ENCODE assay signal across 8 cellular contexts in the genomic region with DNA sequence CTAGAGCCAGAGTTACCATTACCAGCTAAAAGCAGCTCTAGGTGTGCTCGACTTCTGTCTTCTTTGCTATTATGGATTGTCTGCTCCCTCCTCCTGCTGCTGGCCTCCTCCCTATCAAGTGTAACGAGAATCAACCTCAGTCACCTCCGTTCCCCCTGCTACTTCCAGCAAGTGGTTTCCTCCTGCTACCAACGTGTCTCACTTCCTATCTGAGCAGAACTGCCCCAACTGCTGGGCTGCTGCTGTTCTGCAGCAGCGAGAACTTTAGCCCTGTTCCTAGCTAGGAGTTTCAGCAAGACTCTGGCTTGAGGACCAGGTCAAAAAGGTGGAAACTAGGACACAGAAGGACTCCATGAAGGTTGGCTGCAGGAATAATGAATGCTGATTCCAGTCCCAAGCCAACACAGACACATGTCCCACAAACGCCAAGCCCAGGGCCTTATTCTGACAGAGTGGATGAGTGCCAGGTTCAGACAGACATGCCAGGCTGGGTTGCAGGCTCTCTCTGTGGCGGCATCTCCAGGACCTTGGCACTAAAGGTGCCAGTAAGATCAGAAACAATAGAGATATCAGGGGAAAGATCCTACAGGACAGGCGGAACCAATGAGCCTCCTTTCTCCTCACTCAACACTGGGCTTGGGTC. TPM values are rescaled to one million over a fixed set of nuclear protein-coding genes. Genes with fewer than 3 reads are reported as not detected.
A peak's percentile ranks its signal among the peaks of the same experiment; 100 is the strongest.
DNase-seq lines count a peak whose midpoint lies in the region; ATAC-seq and TF ChIP-seq lines count a peak whose summit lies in the region.

No MANE protein-coding gene starts in this region.

- H3K27ac ChIP-seq in HEK293 (ENCODE audit: extremely low read depth, low read depth, low read length), result no peak overlapping the region
- peak overlapping the region in 3 of 5 donors; percentile 92 to 99 (median 97) for H3K27ac ChIP-seq in stomach

- H3K36me3 Mint-ChIP-seq in effector memory CD8-positive, alpha-beta T cell (ENCODE audit: insufficient read depth), result peaks cover 23% of the 10 kb centered on the region
- H3K36me3 Mint-ChIP-seq in glutamatergic neuron (ENCODE audit: unreplicated experiment), result no peaks in the 10 kb centered on the region
- peaks cover 9% of the 10 kb centered on the region for H3K36me3 Mint-ChIP-seq in nephron progenitor cell (ENCODE audit: low read depth)

- peak; percentile 63 for ATAC-seq in effector memory CD8-positive, alpha-beta T cell (replicated peaks)

- H3K9me3 ChIP-seq in HEK293 (ENCODE audit: control insufficient read depth, insufficient read depth, low read depth, low read length) (no peaks in the 10 kb centered on the region), stomach (no peaks in the 10 kb centered on the region)

- DNase-seq in GM12864 (ENCODE audit: low read depth) (no peak), SKM-1 treated with dmso at 0.1 percent for 144 hours (lab: John Stamatoyannopoulos, UW; ENCODE audit: unreplicated experiment) (peak; percentile 89), stomach (no peak), retina (no peak), glutamatergic neuron (no peak), nephron progenitor cell (no peak)
- DNase-seq in effector memory CD8-positive, alpha-beta T cell, result peak; percentile 29 to 46 (median 41)

- H3K36me3 ChIP-seq in HEK293 (ENCODE audit: control insufficient read depth in 2 of 2, insufficient read depth in 1 of 2, low read length in 2 of 2) (peaks cover 0 to 65% of the 10 kb centered on the region in 2 experiments; a peak in 2 of 3 replicates), stomach (peaks cover 0 to 39% (median 24%) of the 10 kb centered on the region in 4 donors)

- H3K4me1 Mint-ChIP-seq in effector memory CD8-positive, alpha-beta T cell (ENCODE audit: low read depth in 2 of 2), result peaks cover 53 to 62% of the 10 kb centered on the region in 2 donors
- no peaks in the 10 kb centered on the region for H3K4me1 Mint-ChIP-seq in glutamatergic neuron (ENCODE audit: low read depth, unreplicated experiment)
- peaks cover 20% of the 10 kb centered on the region for H3K4me1 Mint-ChIP-seq in nephron progenitor cell

- CTCF ChIA-PET in HEK293 (lab: Yijun Ruan, JAX), result interaction anchor here (0.6 to 2.0 kb wide), 4 partner anchors 18 to 117 kb away, joined by 3 to 5 read pairs (median 3); no protein-coding TSS in a partner anchor

- WGBS in stomach, 5 donors, result 44 to 59% (median 52%) methylated on average over 8 of the region's 8 CpGs

- TF ChIP-seq POLR2A in stomach (IDR thresholded peaks at IDR 0.05), result no peak

- no peak for TF ChIP-seq EP300 in stomach (IDR thresholded peaks at IDR 0.05)

- H3K4me1 ChIP-seq in HEK293 (ENCODE audit: control insufficient read depth, insufficient read depth, low read length), result 0 out of 2 replicates have a peak, but pooled peaks cover 2% of the 10 kb centered on the region
- H3K4me1 ChIP-seq in stomach, result peaks cover 53 to 88% (median 75%) of the 10 kb centered on the region in 4 donors

- no peaks in the 10 kb centered on the region for H3K27me3 Mint-ChIP-seq in effector memory CD8-positive, alpha-beta T cell
- H3K27me3 Mint-ChIP-seq in glutamatergic neuron (ENCODE audit: unreplicated experiment) (peaks cover 2% of the 10 kb centered on the region), nephron progenitor cell (ENCODE audit: low read depth, poor library complexity) (peaks cover 20% of the 10 kb centered on the region)

- no peaks in the 10 kb centered on the region for H3K27me3 ChIP-seq in stomach

- intact Hi-C loops in stomach (cut with DNase I; ENCODE audit: low total_unique reads), result loop anchor here (10.0 kb wide), 1 partner anchor 49 kb away; no protein-coding TSS in a partner anchor

- H3K27ac Mint-ChIP-seq in effector memory CD8-positive, alpha-beta T cell, result peak overlapping the region in 1 of 2 donors; percentile 82
- no peak overlapping the region for H3K27ac Mint-ChIP-seq in glutamatergic neuron (ENCODE audit: unreplicated experiment)
- H3K27ac Mint-ChIP-seq in nephron progenitor cell, result no peak overlapping the region

- no peaks in the 10 kb centered on the region for H3K9me3 Mint-ChIP-seq in effector memory CD8-positive, alpha-beta T cell
- H3K9me3 Mint-ChIP-seq in glutamatergic neuron (ENCODE audit: unreplicated experiment), result peaks cover 4% of the 10 kb centered on the region
- H3K9me3 Mint-ChIP-seq in nephron progenitor cell, result no peaks in the 10 kb centered on the region

- no peak overlapping the region for H3K4me3 ChIP-seq in GM12864 (ENCODE audit: low read depth, low read length)
- H3K4me3 ChIP-seq in HEK293 (ENCODE audit: low read depth, low read length), result no peak overlapping the region
- peak overlapping the region in 1 of 4 donors; percentile 19 for H3K4me3 ChIP-seq in stomach

- POLR2A ChIA-PET in HEK293 (lab: Yijun Ruan, JAX), result no interaction called here

- H3K4me3 Mint-ChIP-seq in effector memory CD8-positive, alpha-beta T cell, result peak overlapping the region; percentile 69 to 76
- no peak overlapping the region for H3K4me3 Mint-ChIP-seq in glutamatergic neuron (ENCODE audit: unreplicated experiment)
- H3K4me3 Mint-ChIP-seq in nephron progenitor cell, result no peak overlapping the region

- TF ChIP-seq CTCF in GM12864 (IDR thresholded peaks at IDR 0.05; ENCODE audit: low read depth, low read length, missing control alignments), result peak; percentile 29
- no peak for TF ChIP-seq CTCF in HEK293 (tag by site-specific recombination; IDR thresholded peaks at IDR 0.05)
- no peak for TF ChIP-seq CTCF in stomach (IDR thresholded peaks at IDR 0.05)
- no peak for TF ChIP-seq CTCF in glutamatergic neuron (IDR thresholded peaks at IDR 0.05; ENCODE audit: partially characterized antibody, unreplicated experiment)
- no peak for TF ChIP-seq CTCF in nephron progenitor cell (IDR thresholded peaks at IDR 0.05)

TF ChIP-seq in HEK293, 187 proteins besides CTCF, POLR2A, EP300 and RAD21:
- no peak for TF ChIP-seq ZNF473 (tag by site-specific recombination; IDR thresholded peaks at IDR 0.05)
- TF ChIP-seq, protein P1, sequence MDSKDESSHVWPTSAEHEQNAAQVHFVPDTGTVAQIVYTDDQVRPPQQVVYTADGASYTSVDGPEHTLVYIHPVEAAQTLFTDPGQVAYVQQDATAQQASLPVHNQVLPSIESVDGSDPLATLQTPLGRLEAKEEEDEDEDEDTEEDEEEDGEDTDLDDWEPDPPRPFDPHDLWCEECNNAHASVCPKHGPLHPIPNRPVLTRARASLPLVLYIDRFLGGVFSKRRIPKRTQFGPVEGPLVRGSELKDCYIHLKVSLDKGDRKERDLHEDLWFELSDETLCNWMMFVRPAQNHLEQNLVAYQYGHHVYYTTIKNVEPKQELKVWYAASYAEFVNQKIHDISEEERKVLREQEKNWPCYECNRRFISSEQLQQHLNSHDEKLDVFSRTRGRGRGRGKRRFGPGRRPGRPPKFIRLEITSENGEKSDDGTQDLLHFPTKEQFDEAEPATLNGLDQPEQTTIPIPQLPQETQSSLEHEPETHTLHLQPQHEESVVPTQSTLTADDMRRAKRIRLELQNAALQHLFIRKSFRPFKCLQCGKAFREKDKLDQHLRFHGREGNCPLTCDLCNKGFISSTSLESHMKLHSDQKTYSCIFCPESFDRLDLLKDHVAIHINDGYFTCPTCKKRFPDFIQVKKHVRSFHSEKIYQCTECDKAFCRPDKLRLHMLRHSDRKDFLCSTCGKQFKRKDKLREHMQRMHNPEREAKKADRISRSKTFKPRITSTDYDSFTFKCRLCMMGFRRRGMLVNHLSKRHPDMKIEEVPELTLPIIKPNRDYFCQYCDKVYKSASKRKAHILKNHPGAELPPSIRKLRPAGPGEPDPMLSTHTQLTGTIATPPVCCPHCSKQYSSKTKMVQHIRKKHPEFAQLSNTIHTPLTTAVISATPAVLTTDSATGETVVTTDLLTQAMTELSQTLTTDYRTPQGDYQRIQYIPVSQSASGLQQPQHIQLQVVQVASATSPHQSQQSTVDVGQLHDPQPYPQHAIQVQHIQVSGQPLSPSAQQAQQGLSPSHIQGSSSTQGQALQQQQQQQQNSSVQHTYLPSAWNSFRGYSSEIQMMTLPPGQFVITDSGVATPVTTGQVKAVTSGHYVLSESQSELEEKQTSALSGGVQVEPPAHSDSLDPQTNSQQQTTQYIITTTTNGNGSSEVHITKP (tag by site-specific recombination; IDR thresholded peaks at IDR 0.05), result peak; percentile 57; the same call in 1 of the 2 replicates
- TF ChIP-seq, protein P2, sequence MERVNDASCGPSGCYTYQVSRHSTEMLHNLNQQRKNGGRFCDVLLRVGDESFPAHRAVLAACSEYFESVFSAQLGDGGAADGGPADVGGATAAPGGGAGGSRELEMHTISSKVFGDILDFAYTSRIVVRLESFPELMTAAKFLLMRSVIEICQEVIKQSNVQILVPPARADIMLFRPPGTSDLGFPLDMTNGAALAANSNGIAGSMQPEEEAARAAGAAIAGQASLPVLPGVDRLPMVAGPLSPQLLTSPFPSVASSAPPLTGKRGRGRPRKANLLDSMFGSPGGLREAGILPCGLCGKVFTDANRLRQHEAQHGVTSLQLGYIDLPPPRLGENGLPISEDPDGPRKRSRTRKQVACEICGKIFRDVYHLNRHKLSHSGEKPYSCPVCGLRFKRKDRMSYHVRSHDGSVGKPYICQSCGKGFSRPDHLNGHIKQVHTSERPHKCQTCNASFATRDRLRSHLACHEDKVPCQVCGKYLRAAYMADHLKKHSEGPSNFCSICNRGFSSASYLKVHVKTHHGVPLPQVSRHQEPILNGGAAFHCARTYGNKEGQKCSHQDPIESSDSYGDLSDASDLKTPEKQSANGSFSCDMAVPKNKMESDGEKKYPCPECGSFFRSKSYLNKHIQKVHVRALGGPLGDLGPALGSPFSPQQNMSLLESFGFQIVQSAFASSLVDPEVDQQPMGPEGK (tag by site-specific recombination; IDR thresholded peaks at IDR 0.05), result no peak
- no peak for TF ChIP-seq KLF10 (tag by site-specific recombination; IDR thresholded peaks at IDR 0.05)
- no peak for TF ChIP-seq ZNF184 (tag by site-specific recombination; IDR thresholded peaks at IDR 0.05)
- TF ChIP-seq ZNF600 (tag by site-specific recombination; IDR thresholded peaks at IDR 0.05), result peak; percentile 13; the same call in 1 of the 2 replicates

RNA-seq across cellular contexts. Expression of gene CD34, which starts 46.9 kb away (rescaled TPM):
- total RNA-seq in stomach (10 to 100 TPM in 4 of 5 donors, 1 to 10 TPM in 1; 9.4 to 31.2 (median 14.0) TPM), glutamatergic neuron (ENCODE audit: unreplicated experiment) (0.20 TPM)
- polyA plus RNA-seq in stomach, result 1 to 10 TPM; 3.2 to 9.2 (median 6.9) TPM

Comparison
In these comparisons a context has a peak if more than half of its experiments do, and no peak if none do; other contexts are left out.
1. DNase-seq: peak in SKM-1 treated with dmso at 0.1 percent for 144 hours (single experiment) and effector memory CD8-positive, alpha-beta T cell (3 of 3); none in GM12864 (single experiment), stomach (single experiment), retina (single experiment), glutamatergic neuron (single experiment) and nephron progenitor cell (single experiment).
2. H3K4me3 Mint-ChIP-seq: peak in effector memory CD8-positive, alpha-beta T cell (2 of 2); none in glutamatergic neuron (single experiment) and nephron progenitor cell (single experiment).